Comparison of ENCODE assay signal across 1 cellular context in genomic region chr7:134419085-134419484, GRCh38.
TF ChIP-seq lines count a peak whose summit lies in the region.

No MANE protein-coding gene starts in this region.

TF ChIP-seq in HepG2, 621 proteins besides CTCF, POLR2A, EP300 and RAD21 (continued from another document and continues in another):
- no peak for TF ChIP-seq CEBPZ (IDR thresholded peaks at IDR 0.05; ENCODE audit: low read length)
- TF ChIP-seq SALL1 (CRISPR knock-in tag; IDR thresholded peaks at IDR 0.05) = peak; percentile 73
- peak; percentile 56 for TF ChIP-seq BCL6 (CRISPR knock-in tag; IDR thresholded peaks at IDR 0.05)
- TF ChIP-seq ZKSCAN8 (CRISPR knock-in tag; IDR thresholded peaks at IDR 0.05; ENCODE audit: borderline replicate concordance) = no peak
- peak; percentile 43; the same call in 1 of the 2 replicates for TF ChIP-seq FOXO1 (CRISPR knock-in tag; IDR thresholded peaks at IDR 0.05)
- TF ChIP-seq JARID2 (CRISPR knock-in tag; IDR thresholded peaks at IDR 0.05; ENCODE audit: insufficient replicate concordance) = no peak
- TF ChIP-seq HIC2 (CRISPR knock-in tag; IDR thresholded peaks at IDR 0.05; ENCODE audit: low read depth) = peak; percentile 97
- 0 out of 2 replicates have a peak, but pooled peaks have one; percentile 27 for TF ChIP-seq ARNT2 (CRISPR knock-in tag; IDR thresholded peaks at IDR 0.05; ENCODE audit: low read depth)
- TF ChIP-seq AGO1 (IDR thresholded peaks at IDR 0.05; ENCODE audit: low read depth, low read length, poor library complexity, severe bottlenecking) = no peak
- TF ChIP-seq FOXA1 (IDR thresholded peaks at IDR 0.05) = no peak
- peak; percentile 62 for TF ChIP-seq FOXA1 (CRISPR knock-in tag; IDR thresholded peaks at IDR 0.05)
- TF ChIP-seq, protein P1, sequence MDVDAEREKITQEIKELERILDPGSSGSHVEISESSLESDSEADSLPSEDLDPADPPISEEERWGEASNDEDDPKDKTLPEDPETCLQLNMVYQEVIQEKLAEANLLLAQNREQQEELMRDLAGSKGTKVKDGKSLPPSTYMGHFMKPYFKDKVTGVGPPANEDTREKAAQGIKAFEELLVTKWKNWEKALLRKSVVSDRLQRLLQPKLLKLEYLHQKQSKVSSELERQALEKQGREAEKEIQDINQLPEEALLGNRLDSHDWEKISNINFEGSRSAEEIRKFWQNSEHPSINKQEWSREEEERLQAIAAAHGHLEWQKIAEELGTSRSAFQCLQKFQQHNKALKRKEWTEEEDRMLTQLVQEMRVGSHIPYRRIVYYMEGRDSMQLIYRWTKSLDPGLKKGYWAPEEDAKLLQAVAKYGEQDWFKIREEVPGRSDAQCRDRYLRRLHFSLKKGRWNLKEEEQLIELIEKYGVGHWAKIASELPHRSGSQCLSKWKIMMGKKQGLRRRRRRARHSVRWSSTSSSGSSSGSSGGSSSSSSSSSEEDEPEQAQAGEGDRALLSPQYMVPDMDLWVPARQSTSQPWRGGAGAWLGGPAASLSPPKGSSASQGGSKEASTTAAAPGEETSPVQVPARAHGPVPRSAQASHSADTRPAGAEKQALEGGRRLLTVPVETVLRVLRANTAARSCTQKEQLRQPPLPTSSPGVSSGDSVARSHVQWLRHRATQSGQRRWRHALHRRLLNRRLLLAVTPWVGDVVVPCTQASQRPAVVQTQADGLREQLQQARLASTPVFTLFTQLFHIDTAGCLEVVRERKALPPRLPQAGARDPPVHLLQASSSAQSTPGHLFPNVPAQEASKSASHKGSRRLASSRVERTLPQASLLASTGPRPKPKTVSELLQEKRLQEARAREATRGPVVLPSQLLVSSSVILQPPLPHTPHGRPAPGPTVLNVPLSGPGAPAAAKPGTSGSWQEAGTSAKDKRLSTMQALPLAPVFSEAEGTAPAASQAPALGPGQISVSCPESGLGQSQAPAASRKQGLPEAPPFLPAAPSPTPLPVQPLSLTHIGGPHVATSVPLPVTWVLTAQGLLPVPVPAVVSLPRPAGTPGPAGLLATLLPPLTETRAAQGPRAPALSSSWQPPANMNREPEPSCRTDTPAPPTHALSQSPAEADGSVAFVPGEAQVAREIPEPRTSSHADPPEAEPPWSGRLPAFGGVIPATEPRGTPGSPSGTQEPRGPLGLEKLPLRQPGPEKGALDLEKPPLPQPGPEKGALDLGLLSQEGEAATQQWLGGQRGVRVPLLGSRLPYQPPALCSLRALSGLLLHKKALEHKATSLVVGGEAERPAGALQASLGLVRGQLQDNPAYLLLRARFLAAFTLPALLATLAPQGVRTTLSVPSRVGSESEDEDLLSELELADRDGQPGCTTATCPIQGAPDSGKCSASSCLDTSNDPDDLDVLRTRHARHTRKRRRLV (CRISPR knock-in tag; IDR thresholded peaks at IDR 0.05) = no peak
- no peak for TF ChIP-seq CBFB (CRISPR knock-in tag; IDR thresholded peaks at IDR 0.05)
- TF ChIP-seq, protein P2, sequence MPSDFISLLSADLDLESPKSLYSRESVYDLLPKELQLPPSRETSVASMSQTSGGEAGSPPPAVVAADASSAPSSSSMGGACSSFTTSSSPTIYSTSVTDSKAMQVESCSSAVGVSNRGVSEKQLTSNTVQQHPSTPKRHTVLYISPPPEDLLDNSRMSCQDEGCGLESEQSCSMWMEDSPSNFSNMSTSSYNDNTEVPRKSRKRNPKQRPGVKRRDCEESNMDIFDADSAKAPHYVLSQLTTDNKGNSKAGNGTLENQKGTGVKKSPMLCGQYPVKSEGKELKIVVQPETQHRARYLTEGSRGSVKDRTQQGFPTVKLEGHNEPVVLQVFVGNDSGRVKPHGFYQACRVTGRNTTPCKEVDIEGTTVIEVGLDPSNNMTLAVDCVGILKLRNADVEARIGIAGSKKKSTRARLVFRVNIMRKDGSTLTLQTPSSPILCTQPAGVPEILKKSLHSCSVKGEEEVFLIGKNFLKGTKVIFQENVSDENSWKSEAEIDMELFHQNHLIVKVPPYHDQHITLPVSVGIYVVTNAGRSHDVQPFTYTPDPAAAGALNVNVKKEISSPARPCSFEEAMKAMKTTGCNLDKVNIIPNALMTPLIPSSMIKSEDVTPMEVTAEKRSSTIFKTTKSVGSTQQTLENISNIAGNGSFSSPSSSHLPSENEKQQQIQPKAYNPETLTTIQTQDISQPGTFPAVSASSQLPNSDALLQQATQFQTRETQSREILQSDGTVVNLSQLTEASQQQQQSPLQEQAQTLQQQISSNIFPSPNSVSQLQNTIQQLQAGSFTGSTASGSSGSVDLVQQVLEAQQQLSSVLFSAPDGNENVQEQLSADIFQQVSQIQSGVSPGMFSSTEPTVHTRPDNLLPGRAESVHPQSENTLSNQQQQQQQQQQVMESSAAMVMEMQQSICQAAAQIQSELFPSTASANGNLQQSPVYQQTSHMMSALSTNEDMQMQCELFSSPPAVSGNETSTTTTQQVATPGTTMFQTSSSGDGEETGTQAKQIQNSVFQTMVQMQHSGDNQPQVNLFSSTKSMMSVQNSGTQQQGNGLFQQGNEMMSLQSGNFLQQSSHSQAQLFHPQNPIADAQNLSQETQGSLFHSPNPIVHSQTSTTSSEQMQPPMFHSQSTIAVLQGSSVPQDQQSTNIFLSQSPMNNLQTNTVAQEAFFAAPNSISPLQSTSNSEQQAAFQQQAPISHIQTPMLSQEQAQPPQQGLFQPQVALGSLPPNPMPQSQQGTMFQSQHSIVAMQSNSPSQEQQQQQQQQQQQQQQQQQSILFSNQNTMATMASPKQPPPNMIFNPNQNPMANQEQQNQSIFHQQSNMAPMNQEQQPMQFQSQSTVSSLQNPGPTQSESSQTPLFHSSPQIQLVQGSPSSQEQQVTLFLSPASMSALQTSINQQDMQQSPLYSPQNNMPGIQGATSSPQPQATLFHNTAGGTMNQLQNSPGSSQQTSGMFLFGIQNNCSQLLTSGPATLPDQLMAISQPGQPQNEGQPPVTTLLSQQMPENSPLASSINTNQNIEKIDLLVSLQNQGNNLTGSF (CRISPR knock-in tag; IDR thresholded peaks at IDR 0.05) = no peak
- TF ChIP-seq THAP11 (CRISPR knock-in tag; IDR thresholded peaks at IDR 0.05) = peak; percentile 56
- no peak for TF ChIP-seq MBD4 (IDR thresholded peaks at IDR 0.05; ENCODE audit: borderline replicate concordance, low read length)
- TF ChIP-seq ERF (CRISPR knock-in tag; IDR thresholded peaks at IDR 0.05) = no peak
- TF ChIP-seq RBAK (CRISPR knock-in tag; IDR thresholded peaks at IDR 0.05) = no peak
- no peak for TF ChIP-seq HMGA1 (CRISPR knock-in tag; conservative IDR thresholded peaks at IDR 0.05)
- TF ChIP-seq EEA1 (CRISPR knock-in tag; IDR thresholded peaks at IDR 0.05; ENCODE audit: borderline replicate concordance) = no peak
- no peak for TF ChIP-seq RBFOX2 (IDR thresholded peaks at IDR 0.05; ENCODE audit: low read depth, low read length)
- TF ChIP-seq BORCS8-MEF2B (CRISPR knock-in tag; IDR thresholded peaks at IDR 0.05) = peak; percentile 28; the same call in 1 of the 2 replicates
- TF ChIP-seq, protein P3, sequence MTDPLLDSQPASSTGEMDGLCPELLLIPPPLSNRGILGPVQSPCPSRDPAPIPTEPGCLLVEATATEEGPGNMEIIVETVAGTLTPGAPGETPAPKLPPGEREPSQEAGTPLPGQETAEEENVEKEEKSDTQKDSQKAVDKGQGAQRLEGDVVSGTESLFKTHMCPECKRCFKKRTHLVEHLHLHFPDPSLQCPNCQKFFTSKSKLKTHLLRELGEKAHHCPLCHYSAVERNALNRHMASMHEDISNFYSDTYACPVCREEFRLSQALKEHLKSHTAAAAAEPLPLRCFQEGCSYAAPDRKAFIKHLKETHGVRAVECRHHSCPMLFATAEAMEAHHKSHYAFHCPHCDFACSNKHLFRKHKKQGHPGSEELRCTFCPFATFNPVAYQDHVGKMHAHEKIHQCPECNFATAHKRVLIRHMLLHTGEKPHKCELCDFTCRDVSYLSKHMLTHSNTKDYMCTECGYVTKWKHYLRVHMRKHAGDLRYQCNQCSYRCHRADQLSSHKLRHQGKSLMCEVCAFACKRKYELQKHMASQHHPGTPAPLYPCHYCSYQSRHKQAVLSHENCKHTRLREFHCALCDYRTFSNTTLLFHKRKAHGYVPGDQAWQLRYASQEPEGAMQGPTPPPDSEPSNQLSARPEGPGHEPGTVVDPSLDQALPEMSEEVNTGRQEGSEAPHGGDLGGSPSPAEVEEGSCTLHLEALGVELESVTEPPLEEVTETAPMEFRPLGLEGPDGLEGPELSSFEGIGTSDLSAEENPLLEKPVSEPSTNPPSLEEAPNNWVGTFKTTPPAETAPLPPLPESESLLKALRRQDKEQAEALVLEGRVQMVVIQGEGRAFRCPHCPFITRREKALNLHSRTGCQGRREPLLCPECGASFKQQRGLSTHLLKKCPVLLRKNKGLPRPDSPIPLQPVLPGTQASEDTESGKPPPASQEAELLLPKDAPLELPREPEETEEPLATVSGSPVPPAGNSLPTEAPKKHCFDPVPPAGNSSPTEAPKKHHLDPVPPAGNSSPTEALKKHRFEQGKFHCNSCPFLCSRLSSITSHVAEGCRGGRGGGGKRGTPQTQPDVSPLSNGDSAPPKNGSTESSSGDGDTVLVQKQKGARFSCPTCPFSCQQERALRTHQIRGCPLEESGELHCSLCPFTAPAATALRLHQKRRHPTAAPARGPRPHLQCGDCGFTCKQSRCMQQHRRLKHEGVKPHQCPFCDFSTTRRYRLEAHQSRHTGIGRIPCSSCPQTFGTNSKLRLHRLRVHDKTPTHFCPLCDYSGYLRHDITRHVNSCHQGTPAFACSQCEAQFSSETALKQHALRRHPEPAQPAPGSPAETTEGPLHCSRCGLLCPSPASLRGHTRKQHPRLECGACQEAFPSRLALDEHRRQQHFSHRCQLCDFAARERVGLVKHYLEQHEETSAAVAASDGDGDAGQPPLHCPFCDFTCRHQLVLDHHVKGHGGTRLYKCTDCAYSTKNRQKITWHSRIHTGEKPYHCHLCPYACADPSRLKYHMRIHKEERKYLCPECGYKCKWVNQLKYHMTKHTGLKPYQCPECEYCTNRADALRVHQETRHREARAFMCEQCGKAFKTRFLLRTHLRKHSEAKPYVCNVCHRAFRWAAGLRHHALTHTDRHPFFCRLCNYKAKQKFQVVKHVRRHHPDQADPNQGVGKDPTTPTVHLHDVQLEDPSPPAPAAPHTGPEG (CRISPR knock-in tag; IDR thresholded peaks at IDR 0.05) = no peak
- TF ChIP-seq NR2F1 (CRISPR knock-in tag; IDR thresholded peaks at IDR 0.05) = 0 out of 4 replicates have a peak, but pooled peaks of 1 of the 2 experiments have one; percentile 37
- TF ChIP-seq KLF12 (CRISPR knock-in tag; IDR thresholded peaks at IDR 0.05; ENCODE audit: borderline replicate concordance) = no peak
- TF ChIP-seq RXRB (CRISPR knock-in tag; IDR thresholded peaks at IDR 0.05; ENCODE audit: borderline replicate concordance) = peak; percentile 39; the same call in 1 of the 2 replicates
- TF ChIP-seq, protein P4, sequence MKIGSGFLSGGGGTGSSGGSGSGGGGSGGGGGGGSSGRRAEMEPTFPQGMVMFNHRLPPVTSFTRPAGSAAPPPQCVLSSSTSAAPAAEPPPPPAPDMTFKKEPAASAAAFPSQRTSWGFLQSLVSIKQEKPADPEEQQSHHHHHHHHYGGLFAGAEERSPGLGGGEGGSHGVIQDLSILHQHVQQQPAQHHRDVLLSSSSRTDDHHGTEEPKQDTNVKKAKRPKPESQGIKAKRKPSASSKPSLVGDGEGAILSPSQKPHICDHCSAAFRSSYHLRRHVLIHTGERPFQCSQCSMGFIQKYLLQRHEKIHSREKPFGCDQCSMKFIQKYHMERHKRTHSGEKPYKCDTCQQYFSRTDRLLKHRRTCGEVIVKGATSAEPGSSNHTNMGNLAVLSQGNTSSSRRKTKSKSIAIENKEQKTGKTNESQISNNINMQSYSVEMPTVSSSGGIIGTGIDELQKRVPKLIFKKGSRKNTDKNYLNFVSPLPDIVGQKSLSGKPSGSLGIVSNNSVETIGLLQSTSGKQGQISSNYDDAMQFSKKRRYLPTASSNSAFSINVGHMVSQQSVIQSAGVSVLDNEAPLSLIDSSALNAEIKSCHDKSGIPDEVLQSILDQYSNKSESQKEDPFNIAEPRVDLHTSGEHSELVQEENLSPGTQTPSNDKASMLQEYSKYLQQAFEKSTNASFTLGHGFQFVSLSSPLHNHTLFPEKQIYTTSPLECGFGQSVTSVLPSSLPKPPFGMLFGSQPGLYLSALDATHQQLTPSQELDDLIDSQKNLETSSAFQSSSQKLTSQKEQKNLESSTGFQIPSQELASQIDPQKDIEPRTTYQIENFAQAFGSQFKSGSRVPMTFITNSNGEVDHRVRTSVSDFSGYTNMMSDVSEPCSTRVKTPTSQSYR (CRISPR knock-in tag; IDR thresholded peaks at IDR 0.05; ENCODE audit: borderline replicate concordance) = no peak
- no peak for TF ChIP-seq ZNF101 (CRISPR knock-in tag; IDR thresholded peaks at IDR 0.05; ENCODE audit: borderline replicate concordance, low read depth)
- no peak for TF ChIP-seq PCBP2 (optimal IDR thresholded peaks at IDR 0.05; ENCODE audit: low read depth, low read length, poor library complexity, severe bottlenecking)
- TF ChIP-seq ZSCAN21 (CRISPR knock-in tag; IDR thresholded peaks at IDR 0.05; ENCODE audit: borderline replicate concordance) = no peak
